8 cellular contexts compared by ENCODE assay signal in genomic region chr17:75130632-75131277, GRCh38. TPM values are rescaled to one million over a fixed set of nuclear protein-coding genes. Genes with fewer than 3 reads are reported as not detected.
A peak's percentile ranks its signal among the peaks of the same experiment; 100 is the strongest.
DNase-seq lines count a peak whose midpoint lies in the region; ATAC-seq and TF ChIP-seq lines count a peak whose summit lies in the region.

No MANE protein-coding gene starts in this region.

- 19% methylated on average over 20 of the region's 29 CpGs for WGBS in suprapubic skin

- H3K27me3 ChIP-seq in muscle layer of duodenum (ENCODE audit: low read depth, low read length): no peaks in the 10 kb centered on the region
- H3K27me3 ChIP-seq in suprapubic skin: no peaks in the 10 kb centered on the region

- peaks cover 9 to 19% of the 10 kb centered on the region in 2 donors for H3K36me3 ChIP-seq in muscle layer of duodenum (ENCODE audit: control insufficient read depth in 1 of 2, insufficient read depth in 2 of 2, low read length in 2 of 2)
- H3K36me3 ChIP-seq in suprapubic skin: peaks cover 17% of the 10 kb centered on the region

- TF ChIP-seq CTCF in epithelial cell of proximal tubule (conservative IDR thresholded peaks at IDR 0.05; ENCODE audit: low read depth, low read length): peak; percentile 63
- TF ChIP-seq CTCF in suprapubic skin (IDR thresholded peaks at IDR 0.05): peak; percentile 22 to 39

- H3K4me3 ChIP-seq in epithelial cell of proximal tubule (ENCODE audit: low read depth, low read length): peak overlapping the region; percentile 94
- peak overlapping the region; percentile 67 to 94 for H3K4me3 ChIP-seq in muscle layer of duodenum (ENCODE audit: low read depth in 1 of 2, low read length in 2 of 2)
- H3K4me3 ChIP-seq in suprapubic skin: peak overlapping the region; percentile 84

- H3K27ac ChIP-seq in muscle layer of duodenum (ENCODE audit: low read length): peak overlapping the region; percentile 51
- H3K27ac ChIP-seq in suprapubic skin: peak overlapping the region; percentile 87

- peak; percentile 84 for DNase-seq in ELF-1 (ENCODE audit: low read depth, low spot score)
- DNase-seq in NCI-H69 (lab: John Stamatoyannopoulos, UW): peak; percentile 80
- peak; percentile 34 for DNase-seq in activated T-cell treated with anti-CD3 and anti-CD28 coated beads for 4 hours
- DNase-seq in epithelial cell of proximal tubule (ENCODE audit: low read depth): no peak
- peak in 1 of 2 donors; percentile 78 for DNase-seq in suprapubic skin (ENCODE audit: low spot score in 2 of 2)

- ATAC-seq in HG02588 (IDR thresholded peaks at IDR 0.05; ENCODE audit: unreplicated experiment): peak; percentile 12
- no peak for ATAC-seq in GM21786 (IDR thresholded peaks at IDR 0.05; ENCODE audit: unreplicated experiment)

- peaks cover 5 to 9% of the 10 kb centered on the region in 2 donors for H3K4me1 ChIP-seq in muscle layer of duodenum (ENCODE audit: control insufficient read depth in 1 of 2, insufficient read depth in 2 of 2, low read length in 2 of 2)
- peaks cover 25% of the 10 kb centered on the region for H3K4me1 ChIP-seq in suprapubic skin

- H3K9me3 ChIP-seq in muscle layer of duodenum (ENCODE audit: control insufficient read depth in 1 of 2, low read length in 2 of 2): no peaks in the 10 kb centered on the region
- H3K9me3 ChIP-seq in suprapubic skin: no peaks in the 10 kb centered on the region

- no peak for TF ChIP-seq POLR2A in suprapubic skin (IDR thresholded peaks at IDR 0.05)

- no peak for TF ChIP-seq EP300 in suprapubic skin (IDR thresholded peaks at IDR 0.05)

RNA-seq across cellular contexts. Expression of gene NT5C, which starts 0.8 kb away (rescaled TPM):
- total RNA-seq in epithelial cell of proximal tubule (139 and 140 TPM in 2 replicates), suprapubic skin (10 to 100 TPM; 58.6 to 86.7 (median 69.6) TPM)

RNA-seq across cellular contexts. Expression of gene ARMC7, which starts 21.0 kb away (rescaled TPM):
- total RNA-seq in epithelial cell of proximal tubule (8.5 and 12.3 TPM in 2 replicates), suprapubic skin (10 to 100 TPM in 2 of 4 donors, 1 to 10 TPM in 2; 7.5 to 15.5 (median 10.5) TPM)

RNA-seq across cellular contexts. Expression of gene JPT1, which starts 23.6 kb away (rescaled TPM):
- 539 and 692 TPM in 2 replicates for total RNA-seq in epithelial cell of proximal tubule
- 10 to 100 TPM; 37.9 to 55.9 (median 50.4) TPM for total RNA-seq in suprapubic skin

RNA-seq across cellular contexts. Expression of gene SLC16A5, which starts 43.0 kb away (rescaled TPM):
- total RNA-seq in epithelial cell of proximal tubule (15.1 and 15.9 TPM in 2 replicates), suprapubic skin (10 to 100 TPM; 59.1 to 93.3 (median 61.4) TPM)

RNA-seq across cellular contexts. Expression of gene SUMO2, which starts 52.0 kb away (rescaled TPM):
- total RNA-seq in epithelial cell of proximal tubule: 130 and 166 TPM in 2 replicates
- total RNA-seq in suprapubic skin: 10 to 100 TPM; 52.0 to 73.9 (median 70.8) TPM
